ENCODE assay signal across 1 cellular context in genomic region chr13:73025212-73026012, GRCh38.
TF ChIP-seq lines count a peak whose summit lies in the region.

No MANE protein-coding gene starts in this region.

TF ChIP-seq in HEK293, 187 proteins besides CTCF, POLR2A, EP300 and RAD21 (continued from another document):
- TF ChIP-seq, protein P1, sequence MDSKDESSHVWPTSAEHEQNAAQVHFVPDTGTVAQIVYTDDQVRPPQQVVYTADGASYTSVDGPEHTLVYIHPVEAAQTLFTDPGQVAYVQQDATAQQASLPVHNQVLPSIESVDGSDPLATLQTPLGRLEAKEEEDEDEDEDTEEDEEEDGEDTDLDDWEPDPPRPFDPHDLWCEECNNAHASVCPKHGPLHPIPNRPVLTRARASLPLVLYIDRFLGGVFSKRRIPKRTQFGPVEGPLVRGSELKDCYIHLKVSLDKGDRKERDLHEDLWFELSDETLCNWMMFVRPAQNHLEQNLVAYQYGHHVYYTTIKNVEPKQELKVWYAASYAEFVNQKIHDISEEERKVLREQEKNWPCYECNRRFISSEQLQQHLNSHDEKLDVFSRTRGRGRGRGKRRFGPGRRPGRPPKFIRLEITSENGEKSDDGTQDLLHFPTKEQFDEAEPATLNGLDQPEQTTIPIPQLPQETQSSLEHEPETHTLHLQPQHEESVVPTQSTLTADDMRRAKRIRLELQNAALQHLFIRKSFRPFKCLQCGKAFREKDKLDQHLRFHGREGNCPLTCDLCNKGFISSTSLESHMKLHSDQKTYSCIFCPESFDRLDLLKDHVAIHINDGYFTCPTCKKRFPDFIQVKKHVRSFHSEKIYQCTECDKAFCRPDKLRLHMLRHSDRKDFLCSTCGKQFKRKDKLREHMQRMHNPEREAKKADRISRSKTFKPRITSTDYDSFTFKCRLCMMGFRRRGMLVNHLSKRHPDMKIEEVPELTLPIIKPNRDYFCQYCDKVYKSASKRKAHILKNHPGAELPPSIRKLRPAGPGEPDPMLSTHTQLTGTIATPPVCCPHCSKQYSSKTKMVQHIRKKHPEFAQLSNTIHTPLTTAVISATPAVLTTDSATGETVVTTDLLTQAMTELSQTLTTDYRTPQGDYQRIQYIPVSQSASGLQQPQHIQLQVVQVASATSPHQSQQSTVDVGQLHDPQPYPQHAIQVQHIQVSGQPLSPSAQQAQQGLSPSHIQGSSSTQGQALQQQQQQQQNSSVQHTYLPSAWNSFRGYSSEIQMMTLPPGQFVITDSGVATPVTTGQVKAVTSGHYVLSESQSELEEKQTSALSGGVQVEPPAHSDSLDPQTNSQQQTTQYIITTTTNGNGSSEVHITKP (tag by site-specific recombination; IDR thresholded peaks at IDR 0.05), result no peak
- no peak for TF ChIP-seq SETDB1 (IDR thresholded peaks at IDR 0.05; ENCODE audit: insufficient read length, low read length)
- TF ChIP-seq ZNF660 (tag by site-specific recombination; IDR thresholded peaks at IDR 0.05), result 0 out of 2 replicates have a peak, but pooled peaks have one; percentile 30
